In genomic region chr3:120848503-120848902, GRCh38 we compare ENCODE assay signal across 7 cellular contexts. TPM values are rescaled to one million over a fixed set of nuclear protein-coding genes. Genes with fewer than 3 reads are reported as not detected.
"Had no signal": no experiment of that assay in that cellular context is flagged by ENCODE, and none has a peak within 500 bp of the region (broad histone marks: within the 10 kb centered on the region; RNA-seq: fewer than 3 reads in every experiment).

No MANE protein-coding gene starts in this region.

- H3K27ac Mint-ChIP-seq: IgD-negative memory B cell had no signal

- H2AFZ ChIP-seq: GM23248 had no signal

- H3K4me3 Mint-ChIP-seq: IgD-negative memory B cell had no signal

- DNase-seq: GM23248, GOT3, H7, HCEC 1CT had no signal

- H3K4me3 ChIP-seq: GM23248 had no signal

- H3K36me3 Mint-ChIP-seq: IgD-negative memory B cell had no signal

- H3K9ac ChIP-seq: GM23248 had no signal

- H3K27ac ChIP-seq: GM23248, HL-60 had no signal

RNA-seq across cellular contexts. Expression of gene STXBP5L, which starts 59.5 kb away (rescaled TPM):
- total RNA-seq: GM23248, HepG2 had no signal
- polyA plus RNA-seq: GM23248, HepG2, IgD-negative memory B cell had no signal
